ENCODE assay signal across 13 cellular contexts in the genomic region with DNA sequence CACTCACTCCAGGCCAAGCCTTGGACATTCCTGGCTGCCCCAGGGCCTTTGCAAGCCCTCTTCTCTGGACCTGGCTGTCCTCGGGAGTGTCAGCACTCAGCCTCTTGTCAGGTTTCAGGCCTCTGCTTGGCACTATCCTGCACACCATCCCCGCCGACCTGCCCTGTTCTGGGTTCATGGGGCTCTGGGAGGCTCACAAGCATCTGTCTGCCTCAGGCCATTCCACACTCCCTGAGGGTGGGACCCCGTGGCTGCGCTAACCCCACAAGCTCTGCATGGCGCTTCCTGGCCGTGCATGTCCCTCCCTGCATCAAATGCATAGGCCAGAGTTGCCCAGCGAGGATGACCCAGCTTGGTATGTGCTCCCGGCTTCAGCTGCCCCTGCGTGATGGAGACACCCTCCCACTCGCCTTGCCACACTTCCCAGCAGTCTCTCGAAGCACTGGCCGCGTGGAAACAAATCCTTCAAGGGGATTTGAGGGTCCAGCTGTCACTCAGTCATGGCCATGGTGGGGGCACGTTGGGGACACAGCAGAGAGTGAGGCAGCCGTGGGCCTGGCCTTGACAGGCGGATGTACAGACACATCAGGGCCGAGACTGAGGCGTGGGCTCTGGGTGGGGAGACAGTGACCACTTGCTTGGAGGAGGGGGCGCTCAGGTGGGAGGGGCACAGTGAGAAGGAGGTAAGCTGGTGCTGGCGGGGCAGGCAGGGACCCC.
DNase-seq lines count a peak whose midpoint lies in the region; ATAC-seq and TF ChIP-seq lines count a peak whose summit lies in the region.
"Had no signal": no experiment of that assay in that cellular context is flagged by ENCODE, and none has a peak within 500 bp of the region (broad histone marks: within the 10 kb centered on the region; RNA-seq: fewer than 3 reads in every experiment).

No MANE protein-coding gene starts in this region.

- WGBS in psoas muscle, 3 donors, result 71 to 79% (median 71%) methylated on average over 21 of the region's 21 CpGs

- CTCF ChIA-PET in RWPE1 (lab: Yijun Ruan, JAX), result interaction anchor here (0.6 to 5.3 kb wide), 19 partner anchors 28 to 759 kb away, joined by 3 to 324 read pairs (median 5); partner anchors contain the start of genes CDKN1C, PHLDA2 and TRPM5

- no peak overlapping the region for H3K9ac ChIP-seq in BLaER1 treated with 17β-estradiol and CSF1 and Interleukin-3, amounts not matched to agents 10 nM and 100 nM

- no peak for ATAC-seq in activated T-helper 17 cell treated with anti-CD3 and anti-CD28 coated beads, Interleukin-2, amount 50 U/mL, for 72 hours (replicated peaks)
- ATAC-seq in left lung (no peak), psoas muscle (peak in 3 of 4 donors; percentile 2 to 9 (median 3)), GM18502 (IDR thresholded peaks at IDR 0.05; ENCODE audit: poor library complexity, unreplicated experiment) (no peak), HG02970 (IDR thresholded peaks at IDR 0.05; ENCODE audit: low FRiP score, unreplicated experiment) (no peak)

- H3K9me3 Mint-ChIP-seq in activated T-helper 17 cell treated with anti-CD3 and anti-CD28 coated beads, Interleukin-2, amount 50 U/mL, for 72 hours, result no peaks in the 10 kb centered on the region
- H3K9me3 Mint-ChIP-seq: naive B cell had no signal

- no peaks in the 10 kb centered on the region for H3K36me3 Mint-ChIP-seq in activated T-helper 17 cell treated with anti-CD3 and anti-CD28 coated beads, Interleukin-2, amount 50 U/mL, for 72 hours (ENCODE audit: low read depth)
- H3K36me3 Mint-ChIP-seq: naive B cell had no signal

- H4K20me1 ChIP-seq in BLaER1 treated with 17β-estradiol and CSF1 and Interleukin-3, amounts not matched to agents 10 nM and 100 nM, result peaks cover 5 to 83% (median 31%) of the 10 kb centered on the region in 11 experiments; a peak in 18 of 22 replicates

- H3K36me3 ChIP-seq in BLaER1 treated with 17β-estradiol and CSF1 and Interleukin-3, amounts not matched to agents 10 nM and 100 nM, result no peaks in the 10 kb centered on the region
- H3K36me3 ChIP-seq in left lung (no peaks in the 10 kb centered on the region), psoas muscle (ENCODE audit: insufficient read depth in 1 of 2, low read depth in 1 of 2) (no peaks in the 10 kb centered on the region)

- no peak overlapping the region for H3K27ac ChIP-seq in BLaER1 treated with 17β-estradiol and CSF1 and Interleukin-3, amounts not matched to agents 10 nM and 100 nM
- no peak overlapping the region for H3K27ac ChIP-seq in left lung
- H3K27ac ChIP-seq in psoas muscle, result no peak overlapping the region
- no peak overlapping the region for H3K27ac ChIP-seq in RWPE1

- no peak overlapping the region for H3K4me3 ChIP-seq in BLaER1 treated with 17β-estradiol and CSF1 and Interleukin-3, amounts not matched to agents 10 nM and 100 nM
- H3K4me3 ChIP-seq in left lung (no peak overlapping the region), psoas muscle (no peak overlapping the region)
- H3K4me3 ChIP-seq: GM12878 had no signal

- H3K27me3 Mint-ChIP-seq in activated T-helper 17 cell treated with anti-CD3 and anti-CD28 coated beads, Interleukin-2, amount 50 U/mL, for 72 hours, result no peaks in the 10 kb centered on the region

- peak overlapping the region; percentile 61 for H3K4me3 Mint-ChIP-seq in activated T-helper 17 cell treated with anti-CD3 and anti-CD28 coated beads, Interleukin-2, amount 50 U/mL, for 72 hours

- DNase-seq in left lung, result peak; percentile 31 to 69
- peak in 1 of 2 donors; percentile 52 for DNase-seq in psoas muscle
- no peak for DNase-seq in RWPE1 (ENCODE audit: low spot score)
- no peak for DNase-seq in GF-D8 (lab: John Stamatoyannopoulos, UW)
- DNase-seq: cortex of kidney had no signal

- H3K27me3 ChIP-seq in BLaER1 treated with 17β-estradiol and CSF1 and Interleukin-3, amounts not matched to agents 10 nM and 100 nM, result peaks cover 0 to 16% (median 0%) of the 10 kb centered on the region in 11 experiments; a peak in 3 of 22 replicates
- H3K27me3 ChIP-seq in left lung, result no peaks in the 10 kb centered on the region
- H3K27me3 ChIP-seq in psoas muscle (ENCODE audit: insufficient read depth in 3 of 3, low read length in 2 of 3), result peaks cover 0 to 5% (median 1%) of the 10 kb centered on the region in 3 donors
- H3K27me3 ChIP-seq: stomach had no signal

- H3K4me1 Mint-ChIP-seq in activated T-helper 17 cell treated with anti-CD3 and anti-CD28 coated beads, Interleukin-2, amount 50 U/mL, for 72 hours, result no peaks in the 10 kb centered on the region

- peaks cover 51 to 62% (median 58%) of the 10 kb centered on the region in 10 experiments for H3K4me1 ChIP-seq in BLaER1 treated with 17β-estradiol and CSF1 and Interleukin-3, amounts not matched to agents 10 nM and 100 nM
- H3K4me1 ChIP-seq in left lung (peaks cover 7 to 28% of the 10 kb centered on the region in 2 donors), psoas muscle (peaks cover 8% of the 10 kb centered on the region)

- H3K4me2 ChIP-seq in BLaER1 treated with 17β-estradiol and CSF1 and Interleukin-3, amounts not matched to agents 10 nM and 100 nM, result peak overlapping the region in 10 of 11 experiments; percentile 87 to 97 (median 91); a peak in 18 of 22 replicates

- no peak overlapping the region for H3K27ac Mint-ChIP-seq in activated T-helper 17 cell treated with anti-CD3 and anti-CD28 coated beads, Interleukin-2, amount 50 U/mL, for 72 hours

- TF ChIP-seq CTCF in left lung (IDR thresholded peaks at IDR 0.05) (no peak), psoas muscle (IDR thresholded peaks at IDR 0.05) (no peak), RWPE1 (conservative IDR thresholded peaks at IDR 0.05; ENCODE audit: low read depth) (no peak)

- H3K9me3 ChIP-seq in BLaER1 treated with 17β-estradiol and CSF1 and Interleukin-3, amounts not matched to agents 10 nM and 100 nM (replicated peaks in 1 of 11), result no peaks in the 10 kb centered on the region
- H3K9me3 ChIP-seq in left lung (no peaks in the 10 kb centered on the region), psoas muscle (no peaks in the 10 kb centered on the region)
- H3K9me3 ChIP-seq: Caco-2, stomach had no signal

- intact Hi-C loops in left lung (cut with DNase I) (loop anchor here (2.0 to 5.0 kb wide), 2 partner anchors 105 to 355 kb away; partner anchors contain the start of gene CDKN1C (in 1 of the 2)), psoas muscle (cut with DNase I) (loop anchor here (1.0 to 5.0 kb wide), 4 partner anchors 103 to 360 kb away; no protein-coding TSS in a partner anchor)

- POLR2A ChIA-PET in RWPE1 (lab: Yijun Ruan, JAX; ENCODE audit: low non-redundant PET), result interaction anchor here (1.0 kb wide), 1 partner anchor 370 kb away, joined by 3 read pairs; a partner anchor contains a TSS

Comparison
In these comparisons a context has a peak if more than half of its experiments do, and no peak if none do; other contexts are left out.
1. ATAC-seq: peak in psoas muscle (3 of 4); none in activated T-helper 17 cell treated with anti-CD3 and anti-CD28 coated beads, Interleukin-2, amount 50 U/mL, for 72 hours (single experiment), left lung (single experiment), GM18502 (single experiment) and HG02970 (single experiment).
2. DNase-seq: peak in left lung (2 of 2); none in RWPE1 (single experiment) and GF-D8 (single experiment).